In genomic region chr2:65576861-65577601, GRCh38 we compare ENCODE assay signal across 11 cellular contexts.
A peak's percentile ranks its signal among the peaks of the same experiment; 100 is the strongest.
DNase-seq lines count a peak whose midpoint lies in the region; ATAC-seq and TF ChIP-seq lines count a peak whose summit lies in the region.
"Had no signal": no experiment of that assay in that cellular context is flagged by ENCODE, and none has a peak within 500 bp of the region (broad histone marks: within the 10 kb centered on the region; RNA-seq: fewer than 3 reads in every experiment).

No MANE protein-coding gene starts in this region.

- peaks cover 29% of the 10 kb centered on the region for H3K4me1 Mint-ChIP-seq in WTC11
- peaks cover 4% of the 10 kb centered on the region for H3K4me1 Mint-ChIP-seq in activated naive CD8-positive, alpha-beta T cell treated with anti-CD3 and anti-CD28 coated beads for 36 hours

- H3K27ac ChIP-seq in HEK293 (ENCODE audit: extremely low read depth, low read depth, low read length) = no peak overlapping the region

- no peaks in the 10 kb centered on the region for H3K4me1 ChIP-seq in HEK293 (ENCODE audit: control insufficient read depth, insufficient read depth, low read length)

- H3K27ac Mint-ChIP-seq in WTC11 = 0 out of 2 replicates have a peak overlapping the region, but pooled peaks have one; percentile 54
- H3K27ac Mint-ChIP-seq in activated naive CD8-positive, alpha-beta T cell treated with anti-CD3 and anti-CD28 coated beads for 36 hours = no peak overlapping the region

- CTCF ChIA-PET in HEK293 (lab: Yijun Ruan, JAX) = no interaction called here
- CTCF ChIA-PET in WTC11 (lab: Charles Lee) = no interaction called here

- POLR2A ChIA-PET in HEK293 (lab: Yijun Ruan, JAX) = no interaction called here
- POLR2A ChIA-PET in WTC11 (lab: Charles Lee) = interaction anchor here (0.7 kb wide), 1 partner anchor 447 kb away, joined by 3 read pairs; no protein-coding TSS in a partner anchor

- peaks cover 9% of the 10 kb centered on the region; the same call in 1 of the 2 replicates for H3K9me3 Mint-ChIP-seq in WTC11
- H3K9me3 Mint-ChIP-seq in activated naive CD8-positive, alpha-beta T cell treated with anti-CD3 and anti-CD28 coated beads for 36 hours = no peaks in the 10 kb centered on the region

- DNase-seq in WTC11 (ENCODE audit: low spot score) (no peak), hepatic stellate cell (ENCODE audit: low spot score) (peak; percentile 81), smooth muscle cell of the brain vasculature (ENCODE audit: low read depth, low spot score) (peak; percentile 62), NCI-H146 (lab: John Stamatoyannopoulos, UW) (no peak), NCI-H2227 (lab: John Stamatoyannopoulos, UW; ENCODE audit: unreplicated experiment) (no peak), left ventricle myocardium superior (no peak)
- no peak for DNase-seq in activated naive CD8-positive, alpha-beta T cell treated with anti-CD3 and anti-CD28 coated beads for 36 hours
- DNase-seq: activated CD8-positive, alpha-beta memory T cell treated with anti-CD3 and anti-CD28 coated beads, Interleukin-2, amount 50 U/mL, for 4 hours; heart right ventricle; NCI-H774 had no signal

- no peaks in the 10 kb centered on the region for H3K36me3 Mint-ChIP-seq in WTC11
- no peaks in the 10 kb centered on the region for H3K36me3 Mint-ChIP-seq in activated naive CD8-positive, alpha-beta T cell treated with anti-CD3 and anti-CD28 coated beads for 36 hours

- intact Hi-C loops in left ventricle myocardium superior (cut with micrococcal nuclease) = loop anchor here (10.0 kb wide), 1 partner anchor 662 kb away; no protein-coding TSS in a partner anchor

- H3K4me3 Mint-ChIP-seq in WTC11 = no peak overlapping the region
- no peak overlapping the region for H3K4me3 Mint-ChIP-seq in activated naive CD8-positive, alpha-beta T cell treated with anti-CD3 and anti-CD28 coated beads for 36 hours

- ATAC-seq in WTC11 = peak; percentile 10; the same call in 1 of the 2 replicates
- ATAC-seq in left ventricle myocardium superior = no peak
- ATAC-seq: heart right ventricle had no signal

- no peaks in the 10 kb centered on the region; the same call in 1 of the 2 replicates for H3K27me3 Mint-ChIP-seq in WTC11 (ENCODE audit: low read depth)
- peaks cover 7% of the 10 kb centered on the region for H3K27me3 Mint-ChIP-seq in activated naive CD8-positive, alpha-beta T cell treated with anti-CD3 and anti-CD28 coated beads for 36 hours

- TF ChIP-seq CTCF in HEK293 (tag by site-specific recombination; IDR thresholded peaks at IDR 0.05) = no peak
- no peak for TF ChIP-seq CTCF in WTC11 (IDR thresholded peaks at IDR 0.05)

- H3K9me3 ChIP-seq in HEK293 (ENCODE audit: control insufficient read depth, insufficient read depth, low read depth, low read length) = no peaks in the 10 kb centered on the region
- H3K9me3 ChIP-seq: heart right ventricle had no signal

- no peak overlapping the region for H3K4me3 ChIP-seq in HEK293 (ENCODE audit: low read depth, low read length)
- H3K4me3 ChIP-seq: heart right ventricle had no signal

- no peaks in the 10 kb centered on the region for H3K36me3 ChIP-seq in HEK293 (ENCODE audit: control insufficient read depth in 2 of 2, insufficient read depth in 1 of 2, low read length in 2 of 2)
- H3K36me3 ChIP-seq: heart right ventricle had no signal

TF ChIP-seq in HEK293, 187 proteins besides CTCF, POLR2A, EP300 and RAD21:
- TF ChIP-seq ZSCAN16 (tag by site-specific recombination; IDR thresholded peaks at IDR 0.05) (no peak), ZNF132 (tag by site-specific recombination; IDR thresholded peaks at IDR 0.05; ENCODE audit: borderline replicate concordance) (no peak), ZNF133 (tag by site-specific recombination; IDR thresholded peaks at IDR 0.05) (no peak), OVOL3 (tag by site-specific recombination; IDR thresholded peaks at IDR 0.05) (no peak), PRDM1 (tag by site-specific recombination; IDR thresholded peaks at IDR 0.05) (0 out of 2 replicates have a peak, but pooled peaks have one; percentile 24), ZNF558 (tag by site-specific recombination; IDR thresholded peaks at IDR 0.05) (no peak), TSHZ1 (tag by site-specific recombination; IDR thresholded peaks at IDR 0.05; ENCODE audit: borderline replicate concordance) (0 out of 2 replicates have a peak, but pooled peaks have one; percentile 24), KLF16 (tag by site-specific recombination; IDR thresholded peaks at IDR 0.05) (no peak)
TF ChIP-seq in HEK293: peak in this region for 2.

TF ChIP-seq in WTC11, 78 proteins besides CTCF, POLR2A, EP300 and RAD21:
- TF ChIP-seq JUN (CRISPR knock-in tag; IDR thresholded peaks at IDR 0.05) (no peak), PREB (CRISPR knock-in tag; IDR thresholded peaks at IDR 0.05; ENCODE audit: borderline replicate concordance) (no peak), FOXK1 (CRISPR knock-in tag; IDR thresholded peaks at IDR 0.05) (no peak), ELF4 (CRISPR knock-in tag; IDR thresholded peaks at IDR 0.05; ENCODE audit: low read depth) (no peak), PRRX2 (CRISPR knock-in tag; IDR thresholded peaks at IDR 0.05) (no peak), SP1 (CRISPR knock-in tag; conservative IDR thresholded peaks at IDR 0.05) (no peak), FOXP1 (CRISPR knock-in tag; IDR thresholded peaks at IDR 0.05; ENCODE audit: borderline replicate concordance) (no peak), JAZF1 (CRISPR knock-in tag; IDR thresholded peaks at IDR 0.05) (no peak), TP53 (CRISPR knock-in tag; IDR thresholded peaks at IDR 0.05) (no peak), GABPB1 (CRISPR knock-in tag; IDR thresholded peaks at IDR 0.05) (no peak; the same call in 1 of the 2 replicates), MXD4 (CRISPR knock-in tag; IDR thresholded peaks at IDR 0.05; ENCODE audit: borderline replicate concordance) (no peak)

Comparison
In these comparisons a context has a peak if more than half of its experiments do, and no peak if none do; other contexts are left out.
1. DNase-seq: peak in hepatic stellate cell (single experiment) and smooth muscle cell of the brain vasculature (single experiment); none in WTC11 (single experiment), NCI-H146 (single experiment), NCI-H2227 (single experiment), left ventricle myocardium superior (single experiment) and activated naive CD8-positive, alpha-beta T cell treated with anti-CD3 and anti-CD28 coated beads for 36 hours (single experiment).